9 cellular contexts compared by ENCODE assay signal in genomic region chr2:172465417-172466334, GRCh38. TPM values are rescaled to one million over a fixed set of nuclear protein-coding genes. Genes with fewer than 3 reads are reported as not detected.
DNase-seq lines count a peak whose midpoint lies in the region; ATAC-seq and TF ChIP-seq lines count a peak whose summit lies in the region.
"Had no signal": no experiment of that assay in that cellular context is flagged by ENCODE, and none has a peak within 500 bp of the region (broad histone marks: within the 10 kb centered on the region; RNA-seq: fewer than 3 reads in every experiment).

No MANE protein-coding gene starts in this region.

- H3K27me3 ChIP-seq in psoas muscle (ENCODE audit: insufficient read depth in 3 of 3, low read length in 2 of 3), result no peaks in the 10 kb centered on the region
- H3K27me3 ChIP-seq in uterus, result no peaks in the 10 kb centered on the region
- H3K27me3 ChIP-seq: BLaER1 treated with 17β-estradiol and CSF1 and Interleukin-3, amounts not matched to agents 10 nM and 100 nM had no signal

- ATAC-seq in Right ventricle myocardium superior (ENCODE audit: poor library complexity) (peak; percentile 81), psoas muscle (peak; percentile 74 to 89 (median 82))

- intact Hi-C loops in Right ventricle myocardium superior (cut with DNase I), result loop anchor here (1.0 to 10.0 kb wide), 2 partner anchors 191 to 293 kb away; no protein-coding TSS in a partner anchor
- intact Hi-C loops in psoas muscle (cut with DNase I), result loop anchor here in 1 of 2 donors (1.0 to 10.0 kb wide), 2 partner anchors 111 to 293 kb away; no protein-coding TSS in a partner anchor
- intact Hi-C loops in uterus (cut with DNase I; ENCODE audit: low total_unique reads), result loop anchor here (5.0 kb wide), 1 partner anchor 293 kb away; no protein-coding TSS in a partner anchor

- H3K9me3 ChIP-seq in psoas muscle, result no peaks in the 10 kb centered on the region
- no peaks in the 10 kb centered on the region for H3K9me3 ChIP-seq in uterus
- H3K9me3 ChIP-seq: BLaER1 treated with 17β-estradiol and CSF1 and Interleukin-3, amounts not matched to agents 10 nM and 100 nM had no signal

- no peak for TF ChIP-seq POLR2A in uterus (IDR thresholded peaks at IDR 0.05)

- WGBS in psoas muscle, 3 donors, result 29 to 36% (median 33%) methylated on average over 24 of the region's 24 CpGs

- peaks cover 2% of the 10 kb centered on the region for H3K36me3 Mint-ChIP-seq in activated naive CD8-positive, alpha-beta T cell treated with anti-CD3 and anti-CD28 coated beads for 36 hours

- peaks cover 0 to 39% of the 10 kb centered on the region in 2 donors for H3K36me3 ChIP-seq in psoas muscle (ENCODE audit: insufficient read depth in 1 of 2, low read depth in 1 of 2)
- H3K36me3 ChIP-seq in uterus, result no peaks in the 10 kb centered on the region
- H3K36me3 ChIP-seq: BLaER1 treated with 17β-estradiol and CSF1 and Interleukin-3, amounts not matched to agents 10 nM and 100 nM had no signal

- H3K4me3 ChIP-seq in psoas muscle (peak overlapping the region; percentile 22), uterus (peak overlapping the region in 1 of 2 donors; percentile 16)
- H3K4me3 ChIP-seq: BLaER1 treated with 17β-estradiol and CSF1 and Interleukin-3, amounts not matched to agents 10 nM and 100 nM had no signal

- TF ChIP-seq CTCF in psoas muscle (IDR thresholded peaks at IDR 0.05) (peak; percentile 89), uterus (IDR thresholded peaks at IDR 0.05) (peak; percentile 83 to 90 (median 86))

- peak overlapping the region; percentile 47 for H3K4me3 Mint-ChIP-seq in activated naive CD8-positive, alpha-beta T cell treated with anti-CD3 and anti-CD28 coated beads for 36 hours

- no peaks in the 10 kb centered on the region for H3K9me3 Mint-ChIP-seq in activated naive CD8-positive, alpha-beta T cell treated with anti-CD3 and anti-CD28 coated beads for 36 hours

- H3K27ac Mint-ChIP-seq in activated naive CD8-positive, alpha-beta T cell treated with anti-CD3 and anti-CD28 coated beads for 36 hours, result peak overlapping the region; percentile 91

- no peaks in the 10 kb centered on the region for H3K27me3 Mint-ChIP-seq in activated naive CD8-positive, alpha-beta T cell treated with anti-CD3 and anti-CD28 coated beads for 36 hours

- DNase-seq in NCI-H187 (lab: John Stamatoyannopoulos, UW) (peak; percentile 10 to 20), NCI-H187 treated with DMSO at 0.1 percent for 48 hours (lab: John Stamatoyannopoulos, UW) (no peak), NCI-H1092 (lab: John Stamatoyannopoulos, UW) (peak; percentile 54), SKM-1 treated with dmso at 0.1 percent for 144 hours (lab: John Stamatoyannopoulos, UW; ENCODE audit: unreplicated experiment) (peak; percentile 74), Right ventricle myocardium superior (peak; percentile 50), psoas muscle (peak; percentile 29 to 59), uterus (peak; percentile 63 to 84)
- peak; percentile 58 for DNase-seq in activated naive CD8-positive, alpha-beta T cell treated with anti-CD3 and anti-CD28 coated beads for 36 hours

- peaks cover 59% of the 10 kb centered on the region for H3K4me1 Mint-ChIP-seq in activated naive CD8-positive, alpha-beta T cell treated with anti-CD3 and anti-CD28 coated beads for 36 hours

- H3K27ac ChIP-seq in psoas muscle (no peak overlapping the region), uterus (peak overlapping the region; percentile 66 to 67)
- H3K27ac ChIP-seq: BLaER1 treated with 17β-estradiol and CSF1 and Interleukin-3, amounts not matched to agents 10 nM and 100 nM had no signal

- peaks cover 4% of the 10 kb centered on the region for H3K4me1 ChIP-seq in psoas muscle
- peaks cover 0 to 4% of the 10 kb centered on the region in 2 donors for H3K4me1 ChIP-seq in uterus

RNA-seq across cellular contexts. Expression of gene ITGA6, which starts 38.3 kb away (rescaled TPM):
- 10 to 100 TPM in 1 of 2 experiments, 1 to 10 TPM in 1; 9.6 to 10.2 TPM for total RNA-seq in activated naive CD8-positive, alpha-beta T cell treated with anti-CD3 and anti-CD28 coated beads for 36 hours
- 44.4 TPM for total RNA-seq in Right ventricle myocardium superior
- 10 to 100 TPM; 25.9 to 46.5 (median 43.8) TPM for total RNA-seq in psoas muscle
- polyA plus RNA-seq in psoas muscle, result 10 to 100 TPM; 16.4 to 22.3 (median 20.9) TPM
- total RNA-seq in uterus, result 100 to 1,000 TPM in 2 of 4 donors, 10 to 100 TPM in 2; 57.4 to 195 (median 120) TPM
